ENCODE assay signal across 1 cellular context in genomic region chr18:22936515-22936914, GRCh38.
TF ChIP-seq lines count a peak whose summit lies in the region.

No MANE protein-coding gene starts in this region.

TF ChIP-seq in HepG2, 621 proteins besides CTCF, POLR2A, EP300 and RAD21 (continued from another document and continues in another):
- TF ChIP-seq, protein P1, sequence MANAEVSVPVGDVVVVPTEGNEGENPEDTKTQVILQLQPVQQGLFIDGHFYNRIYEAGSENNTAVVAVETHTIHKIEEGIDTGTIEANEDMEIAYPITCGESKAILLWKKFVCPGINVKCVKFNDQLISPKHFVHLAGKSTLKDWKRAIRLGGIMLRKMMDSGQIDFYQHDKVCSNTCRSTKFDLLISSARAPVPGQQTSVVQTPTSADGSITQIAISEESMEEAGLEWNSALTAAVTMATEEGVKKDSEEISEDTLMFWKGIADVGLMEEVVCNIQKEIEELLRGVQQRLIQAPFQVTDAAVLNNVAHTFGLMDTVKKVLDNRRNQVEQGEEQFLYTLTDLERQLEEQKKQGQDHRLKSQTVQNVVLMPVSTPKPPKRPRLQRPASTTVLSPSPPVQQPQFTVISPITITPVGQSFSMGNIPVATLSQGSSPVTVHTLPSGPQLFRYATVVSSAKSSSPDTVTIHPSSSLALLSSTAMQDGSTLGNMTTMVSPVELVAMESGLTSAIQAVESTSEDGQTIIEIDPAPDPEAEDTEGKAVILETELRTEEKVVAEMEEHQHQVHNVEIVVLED (CRISPR knock-in tag; IDR thresholded peaks at IDR 0.05; ENCODE audit: borderline replicate concordance): no peak
- TF ChIP-seq MLLT10 (CRISPR knock-in tag; IDR thresholded peaks at IDR 0.05) (no peak), ZNF598 (CRISPR knock-in tag; IDR thresholded peaks at IDR 0.05; ENCODE audit: borderline replicate concordance) (no peak), ZFYVE20 (CRISPR knock-in tag; IDR thresholded peaks at IDR 0.05; ENCODE audit: borderline replicate concordance, low read depth) (no peak), NR2F6 (IDR thresholded peaks at IDR 0.05) (peak; percentile 35; the same call in 1 of the 2 replicates), NR2F6 (CRISPR knock-in tag; IDR thresholded peaks at IDR 0.05) (0 out of 2 replicates have a peak, but pooled peaks have one; percentile 14), NKX3-1 (CRISPR knock-in tag; IDR thresholded peaks at IDR 0.05) (no peak), ZSCAN12 (CRISPR knock-in tag; IDR thresholded peaks at IDR 0.05) (no peak), ZNF552 (CRISPR knock-in tag; IDR thresholded peaks at IDR 0.05; ENCODE audit: borderline replicate concordance) (no peak), ZBTB3 (CRISPR knock-in tag; IDR thresholded peaks at IDR 0.05; ENCODE audit: borderline replicate concordance, low read depth) (no peak), TIGD3 (CRISPR knock-in tag; IDR thresholded peaks at IDR 0.05; ENCODE audit: borderline replicate concordance) (no peak), XBP1 (CRISPR knock-in tag; IDR thresholded peaks at IDR 0.05) (no peak), CEBPG (CRISPR knock-in tag; IDR thresholded peaks at IDR 0.05) (peak; percentile 61; the same call in 1 of the 2 replicates), ARID5B (CRISPR knock-in tag; IDR thresholded peaks at IDR 0.05) (peak; percentile 53; the same call in 1 of the 2 replicates), ZNF879 (CRISPR knock-in tag; IDR thresholded peaks at IDR 0.05) (no peak), ZFP62 (CRISPR knock-in tag; IDR thresholded peaks at IDR 0.05) (no peak), ZNF776 (CRISPR knock-in tag; IDR thresholded peaks at IDR 0.05) (no peak), RBAK (CRISPR knock-in tag; IDR thresholded peaks at IDR 0.05) (no peak), MZF1 (CRISPR knock-in tag; IDR thresholded peaks at IDR 0.05; ENCODE audit: borderline replicate concordance) (no peak), ZNF367 (CRISPR knock-in tag; IDR thresholded peaks at IDR 0.05; ENCODE audit: borderline replicate concordance) (no peak), ARHGAP35 (CRISPR knock-in tag; IDR thresholded peaks at IDR 0.05; ENCODE audit: borderline replicate concordance) (no peak), HMGXB3 (CRISPR knock-in tag; IDR thresholded peaks at IDR 0.05; ENCODE audit: borderline replicate concordance) (no peak), ZNF850 (CRISPR knock-in tag; conservative IDR thresholded peaks at IDR 0.05) (no peak), ERF (CRISPR knock-in tag; IDR thresholded peaks at IDR 0.05) (no peak), HMG20A (CRISPR knock-in tag; IDR thresholded peaks at IDR 0.05; ENCODE audit: borderline replicate concordance) (no peak), ZNF883 (CRISPR knock-in tag; IDR thresholded peaks at IDR 0.05; ENCODE audit: not compliant biosample characterization) (no peak), REPIN1 (CRISPR knock-in tag; IDR thresholded peaks at IDR 0.05; ENCODE audit: borderline replicate concordance, low read depth) (no peak), HNRNPLL (IDR thresholded peaks at IDR 0.05; ENCODE audit: low read depth, low read length, poor library complexity, severe bottlenecking) (no peak), MIER3 (CRISPR knock-in tag; IDR thresholded peaks at IDR 0.05; ENCODE audit: borderline replicate concordance) (no peak), ZNF331 (CRISPR knock-in tag; IDR thresholded peaks at IDR 0.05) (no peak), HDAC6 (IDR thresholded peaks at IDR 0.05; ENCODE audit: low read depth, low read length) (no peak), PAX8 (CRISPR knock-in tag; IDR thresholded peaks at IDR 0.05; ENCODE audit: borderline replicate concordance) (no peak), EED (CRISPR knock-in tag; IDR thresholded peaks at IDR 0.05) (no peak), ZBTB10 (CRISPR knock-in tag; IDR thresholded peaks at IDR 0.05; ENCODE audit: borderline replicate concordance) (no peak), NCOR1 (IDR thresholded peaks at IDR 0.05; ENCODE audit: borderline replicate concordance, low read length) (peak; percentile 75; the same call in 1 of the 2 replicates), USF2 (IDR thresholded peaks at IDR 0.05; ENCODE audit: low read depth, low read length) (no peak), USF2 (CRISPR knock-in tag; IDR thresholded peaks at IDR 0.05; ENCODE audit: borderline replicate concordance) (no peak), HOXA5 (CRISPR knock-in tag; IDR thresholded peaks at IDR 0.05) (no peak), MEIS2 (CRISPR knock-in tag; IDR thresholded peaks at IDR 0.05) (no peak), ZNF724P (CRISPR knock-in tag; IDR thresholded peaks at IDR 0.05; ENCODE audit: borderline replicate concordance) (no peak), WIZ (CRISPR knock-in tag; IDR thresholded peaks at IDR 0.05) (no peak), ZKSCAN1 (IDR thresholded peaks at IDR 0.05; ENCODE audit: low read length) (no peak), HOXA3 (CRISPR knock-in tag; IDR thresholded peaks at IDR 0.05) (no peak), ZEB1 (IDR thresholded peaks at IDR 0.05; ENCODE audit: insufficient replicate concordance, low read depth) (no peak)
- TF ChIP-seq, protein P2, sequence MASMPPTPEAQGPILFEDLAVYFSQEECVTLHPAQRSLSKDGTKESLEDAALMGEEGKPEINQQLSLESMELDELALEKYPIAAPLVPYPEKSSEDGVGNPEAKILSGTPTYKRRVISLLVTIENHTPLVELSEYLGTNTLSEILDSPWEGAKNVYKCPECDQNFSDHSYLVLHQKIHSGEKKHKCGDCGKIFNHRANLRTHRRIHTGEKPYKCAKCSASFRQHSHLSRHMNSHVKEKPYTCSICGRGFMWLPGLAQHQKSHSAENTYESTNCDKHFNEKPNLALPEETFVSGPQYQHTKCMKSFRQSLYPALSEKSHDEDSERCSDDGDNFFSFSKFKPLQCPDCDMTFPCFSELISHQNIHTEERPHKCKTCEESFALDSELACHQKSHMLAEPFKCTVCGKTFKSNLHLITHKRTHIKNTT (CRISPR knock-in tag; IDR thresholded peaks at IDR 0.05): no peak
- TF ChIP-seq, protein P3, sequence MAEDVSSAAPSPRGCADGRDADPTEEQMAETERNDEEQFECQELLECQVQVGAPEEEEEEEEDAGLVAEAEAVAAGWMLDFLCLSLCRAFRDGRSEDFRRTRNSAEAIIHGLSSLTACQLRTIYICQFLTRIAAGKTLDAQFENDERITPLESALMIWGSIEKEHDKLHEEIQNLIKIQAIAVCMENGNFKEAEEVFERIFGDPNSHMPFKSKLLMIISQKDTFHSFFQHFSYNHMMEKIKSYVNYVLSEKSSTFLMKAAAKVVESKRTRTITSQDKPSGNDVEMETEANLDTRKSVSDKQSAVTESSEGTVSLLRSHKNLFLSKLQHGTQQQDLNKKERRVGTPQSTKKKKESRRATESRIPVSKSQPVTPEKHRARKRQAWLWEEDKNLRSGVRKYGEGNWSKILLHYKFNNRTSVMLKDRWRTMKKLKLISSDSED (CRISPR knock-in tag; IDR thresholded peaks at IDR 0.05): no peak
- TF ChIP-seq, protein P4, sequence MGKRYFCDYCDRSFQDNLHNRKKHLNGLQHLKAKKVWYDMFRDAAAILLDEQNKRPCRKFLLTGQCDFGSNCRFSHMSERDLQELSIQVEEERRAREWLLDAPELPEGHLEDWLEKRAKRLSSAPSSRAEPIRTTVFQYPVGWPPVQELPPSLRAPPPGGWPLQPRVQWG (CRISPR knock-in tag; IDR thresholded peaks at IDR 0.05; ENCODE audit: borderline replicate concordance, low read depth): no peak
